9 cellular contexts compared by ENCODE assay signal in genomic region chr20:43938932-43939761, GRCh38. TPM values are rescaled to one million over a fixed set of nuclear protein-coding genes. Genes with fewer than 3 reads are reported as not detected.
DNase-seq lines count a peak whose midpoint lies in the region; ATAC-seq and TF ChIP-seq lines count a peak whose summit lies in the region.
"Had no signal": no experiment of that assay in that cellular context is flagged by ENCODE, and none has a peak within 500 bp of the region (broad histone marks: within the 10 kb centered on the region; RNA-seq: fewer than 3 reads in every experiment).

No MANE protein-coding gene starts in this region.

- H3K36me3 Mint-ChIP-seq in T-helper 17 cell (ENCODE audit: low read depth) = no peaks in the 10 kb centered on the region

- intact Hi-C loops in left cardiac atrium (cut with DNase I) = loop anchor here in 1 of 2 donors (10.0 kb wide), 1 partner anchor 56 kb away; no protein-coding TSS in a partner anchor
- intact Hi-C loops in transverse colon (cut with DNase I; ENCODE audit: low total_unique reads) = no loop called here

- ATAC-seq in T-helper 17 cell (no peak), left cardiac atrium (peak; percentile 82 to 85), HG03175 (IDR thresholded peaks at IDR 0.05; ENCODE audit: unreplicated experiment) (no peak)

- WGBS in transverse colon (ENCODE audit: low coverage in 1 of 2), 2 donors = 47 to 53% methylated on average over 4 to 9 of the region's 9 CpGs

- CTCF ChIA-PET in GM10248 (lab: Yijun Ruan, JAX) = interaction anchor here (1.2 to 3.2 kb wide), 3 partner anchors 14 to 189 kb away, joined by 3 to 17 read pairs (median 4); no protein-coding TSS in a partner anchor

- no peak overlapping the region for H3K27ac ChIP-seq in transverse colon

- POLR2A ChIA-PET in GM10248 (lab: Yijun Ruan, JAX) = no interaction called here

- H3K36me3 ChIP-seq in transverse colon = no peaks in the 10 kb centered on the region

- H3K4me3 ChIP-seq in transverse colon = no peak overlapping the region

- H3K27me3 ChIP-seq in transverse colon = no peaks in the 10 kb centered on the region

- H3K9me3 ChIP-seq in T-helper 17 cell (ENCODE audit: control insufficient read depth, low read length, poor library complexity, severe bottlenecking) = no peaks in the 10 kb centered on the region
- no peaks in the 10 kb centered on the region for H3K9me3 ChIP-seq in transverse colon

- peaks cover 0 to 43% (median 31%) of the 10 kb centered on the region in 4 donors for H3K4me1 ChIP-seq in transverse colon

- in situ Hi-C loops in transverse colon (cut with MboI; ENCODE audit: low pct_ligation_motif_present in 1 of 4, low pct_unique_long_range_greater_than_20kb in 1 of 4, low sequenced_read_pairs in 3 of 4) = no loop called here

- H3K27me3 Mint-ChIP-seq in T-helper 17 cell = peaks cover 26% of the 10 kb centered on the region

- H3K27ac Mint-ChIP-seq in T-helper 17 cell = peak overlapping the region; percentile 39

- TF ChIP-seq POLR2A in transverse colon (IDR thresholded peaks at IDR 0.05) = no peak

- DNase-seq in NCI-H1105 treated with DMSO at 0.1 percent for 48 hours (lab: John Stamatoyannopoulos, UW) (peak; percentile 4), NCI-H1105 (lab: John Stamatoyannopoulos, UW) (no peak), T-helper 17 cell (no peak), left cardiac atrium (peak; percentile 56), transverse colon (peak; percentile 46), SK-N-DZ (ENCODE audit: low spot score) (no peak), GM10248 (ENCODE audit: extremely low spot score) (no peak)
- DNase-seq: activated CD4-positive, alpha-beta T cell treated with anti-CD3 and anti-CD28 coated beads for 1 hour had no signal

- TF ChIP-seq CTCF in transverse colon (IDR thresholded peaks at IDR 0.05) (no peak), GM10248 (IDR thresholded peaks at IDR 0.05; ENCODE audit: control extremely low read depth, extremely low read depth, low read depth, missing control alignments) (no peak)

- H3K4me3 Mint-ChIP-seq in T-helper 17 cell = no peak overlapping the region

- peaks cover 47% of the 10 kb centered on the region for H3K4me1 Mint-ChIP-seq in T-helper 17 cell

- no peak for TF ChIP-seq EP300 in transverse colon (IDR thresholded peaks at IDR 0.05; ENCODE audit: low read depth)

RNA-seq across cellular contexts. Expression of gene TOX2, which starts 24.5 kb away (rescaled TPM):
- total RNA-seq in T-helper 17 cell = 1 to 10 TPM; 1.7 to 2.2 TPM
- 1 to 10 TPM in 1 of 2 donors, under 1 TPM in 1; 0.73 to 1.6 TPM for total RNA-seq in left cardiac atrium
- total RNA-seq in transverse colon = 10 to 100 TPM in 2 of 4 donors, 1 to 10 TPM in 2; 1.5 to 15.7 (median 6.8) TPM
- 0.36 and 0.77 TPM in 2 replicates for polyA plus RNA-seq in SK-N-DZ (2014; cell fraction: cytosol; rRNA removed)
- 0.11 and 0.55 TPM in 2 replicates for polyA plus RNA-seq in SK-N-DZ (2014; cell fraction: nucleus; rRNA removed)

Comparison
In these comparisons a context has a peak if more than half of its experiments do, and no peak if none do; other contexts are left out.
1. DNase-seq: peak in NCI-H1105 treated with DMSO at 0.1 percent for 48 hours (single experiment), left cardiac atrium (single experiment) and transverse colon (single experiment); none in NCI-H1105 (single experiment), T-helper 17 cell (0 of 3), SK-N-DZ (single experiment) and GM10248 (single experiment).
2. ATAC-seq: peak in left cardiac atrium (2 of 2); none in T-helper 17 cell (single experiment) and HG03175 (single experiment).